ENCODE assay signal across 9 cellular contexts in genomic region chr17:81368623-81369022, GRCh38.
"Had no signal": no experiment of that assay in that cellular context is flagged by ENCODE, and none has a peak within 500 bp of the region (broad histone marks: within the 10 kb centered on the region; RNA-seq: fewer than 3 reads in every experiment).

No MANE protein-coding gene starts in this region.

- H3K4me3 ChIP-seq: GM23248, HAP-1 had no signal

- H3K36me3 ChIP-seq: HAP-1 had no signal

- H3K9me3 ChIP-seq: HAP-1 had no signal

- ATAC-seq: HCT116 had no signal

- H3K27ac ChIP-seq: GM23248 had no signal

- H3K9ac ChIP-seq: GM23248 had no signal

- H3K4me1 ChIP-seq: HAP-1 had no signal

- FAIRE-seq: HTR-8/SVneo had no signal

- DNase-seq: GM23248, GOT3, H7, HFFc6, IMR-90, KBM-7 had no signal

- H2AFZ ChIP-seq: GM23248 had no signal
